Comparison of ENCODE assay signal across 1 cellular context in the genomic region with DNA sequence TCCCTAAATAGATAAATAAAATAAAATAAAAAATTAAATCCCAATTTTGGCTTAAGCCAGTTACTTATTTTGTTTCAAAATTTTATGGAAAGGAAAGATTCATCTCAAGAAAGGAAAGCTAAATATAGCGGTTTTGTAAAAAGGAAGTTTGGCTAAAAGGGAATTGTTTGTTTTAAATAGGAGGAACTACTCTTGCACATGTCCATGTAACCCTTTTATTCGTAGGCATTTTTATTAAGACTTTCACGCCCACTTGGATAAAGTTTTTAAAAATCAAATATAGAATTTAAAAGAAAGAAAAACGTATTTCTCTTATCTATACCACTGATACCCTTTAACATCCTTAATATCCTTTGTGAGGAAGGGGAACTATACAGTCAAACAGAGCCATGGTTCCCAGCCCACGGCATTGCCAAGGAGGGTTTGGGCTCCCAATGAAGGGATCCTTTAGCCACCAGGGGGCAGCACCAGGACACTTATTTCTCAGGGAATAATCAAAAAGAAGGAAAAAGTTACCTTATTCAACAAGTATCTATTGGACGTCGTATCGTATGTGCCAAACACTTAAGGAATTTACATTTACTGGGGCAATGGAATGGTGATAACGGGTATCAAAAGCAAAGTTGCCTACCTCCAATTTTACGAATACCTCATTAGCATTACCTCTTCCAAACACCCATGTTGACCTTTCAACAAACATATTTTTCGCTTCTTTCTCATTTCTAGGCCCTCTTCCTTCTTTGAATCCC.
A peak's percentile ranks its signal among the peaks of the same experiment; 100 is the strongest.
TF ChIP-seq lines count a peak whose summit lies in the region.

No MANE protein-coding gene starts in this region.

TF ChIP-seq in GM12878, 131 proteins besides CTCF, POLR2A, EP300 and RAD21 (continued from another document):
- TF ChIP-seq, protein P1, sequence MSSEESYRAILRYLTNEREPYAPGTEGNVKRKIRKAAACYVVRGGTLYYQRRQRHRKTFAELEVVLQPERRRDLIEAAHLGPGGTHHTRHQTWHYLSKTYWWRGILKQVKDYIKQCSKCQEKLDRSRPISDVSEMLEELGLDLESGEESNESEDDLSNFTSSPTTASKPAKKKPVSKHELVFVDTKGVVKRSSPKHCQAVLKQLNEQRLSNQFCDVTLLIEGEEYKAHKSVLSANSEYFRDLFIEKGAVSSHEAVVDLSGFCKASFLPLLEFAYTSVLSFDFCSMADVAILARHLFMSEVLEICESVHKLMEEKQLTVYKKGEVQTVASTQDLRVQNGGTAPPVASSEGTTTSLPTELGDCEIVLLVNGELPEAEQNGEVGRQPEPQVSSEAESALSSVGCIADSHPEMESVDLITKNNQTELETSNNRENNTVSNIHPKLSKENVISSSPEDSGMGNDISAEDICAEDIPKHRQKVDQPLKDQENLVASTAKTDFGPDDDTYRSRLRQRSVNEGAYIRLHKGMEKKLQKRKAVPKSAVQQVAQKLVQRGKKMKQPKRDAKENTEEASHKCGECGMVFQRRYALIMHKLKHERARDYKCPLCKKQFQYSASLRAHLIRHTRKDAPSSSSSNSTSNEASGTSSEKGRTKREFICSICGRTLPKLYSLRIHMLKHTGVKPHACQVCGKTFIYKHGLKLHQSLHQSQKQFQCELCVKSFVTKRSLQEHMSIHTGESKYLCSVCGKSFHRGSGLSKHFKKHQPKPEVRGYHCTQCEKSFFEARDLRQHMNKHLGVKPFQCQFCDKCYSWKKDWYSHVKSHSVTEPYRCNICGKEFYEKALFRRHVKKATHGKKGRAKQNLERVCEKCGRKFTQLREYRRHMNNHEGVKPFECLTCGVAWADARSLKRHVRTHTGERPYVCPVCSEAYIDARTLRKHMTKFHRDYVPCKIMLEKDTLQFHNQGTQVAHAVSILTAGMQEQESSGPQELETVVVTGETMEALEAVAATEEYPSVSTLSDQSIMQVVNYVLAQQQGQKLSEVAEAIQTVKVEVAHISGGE (CRISPR knock-in tag; IDR thresholded peaks at IDR 0.05) = no peak
- no peak for TF ChIP-seq NFYA (IDR thresholded peaks at IDR 0.05; ENCODE audit: borderline replicate concordance, low read depth, low read length)
- TF ChIP-seq NFIC (IDR thresholded peaks at IDR 0.05; ENCODE audit: low read depth, low read length) = no peak
- TF ChIP-seq, protein P2, sequence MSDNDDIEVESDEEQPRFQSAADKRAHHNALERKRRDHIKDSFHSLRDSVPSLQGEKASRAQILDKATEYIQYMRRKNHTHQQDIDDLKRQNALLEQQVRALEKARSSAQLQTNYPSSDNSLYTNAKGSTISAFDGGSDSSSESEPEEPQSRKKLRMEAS (IDR thresholded peaks at IDR 0.05; ENCODE audit: low read depth, low read length) = no peak
- TF ChIP-seq YY1 (IDR thresholded peaks at IDR 0.05; ENCODE audit: low read depth, low read length) = peak; percentile 60; the same call in 1 of the 2 replicates
- TF ChIP-seq YBX1 (IDR thresholded peaks at IDR 0.05) = no peak
- no peak for TF ChIP-seq NBN (IDR thresholded peaks at IDR 0.05)
- no peak for TF ChIP-seq NR2C2 (IDR thresholded peaks at IDR 0.05; ENCODE audit: borderline replicate concordance, control insufficient read depth, insufficient read length, low read depth)
- no peak for TF ChIP-seq ZNF622 (IDR thresholded peaks at IDR 0.05)
- TF ChIP-seq EZH2 (IDR thresholded peaks at IDR 0.05; ENCODE audit: borderline replicate concordance, control insufficient read depth, low read depth, low read length) = no peak
- peak; percentile 83 for TF ChIP-seq SMC3 (IDR thresholded peaks at IDR 0.05; ENCODE audit: borderline replicate concordance, low read length)
TF ChIP-seq in GM12878: peak in this region for 2.
